In the genomic region with DNA sequence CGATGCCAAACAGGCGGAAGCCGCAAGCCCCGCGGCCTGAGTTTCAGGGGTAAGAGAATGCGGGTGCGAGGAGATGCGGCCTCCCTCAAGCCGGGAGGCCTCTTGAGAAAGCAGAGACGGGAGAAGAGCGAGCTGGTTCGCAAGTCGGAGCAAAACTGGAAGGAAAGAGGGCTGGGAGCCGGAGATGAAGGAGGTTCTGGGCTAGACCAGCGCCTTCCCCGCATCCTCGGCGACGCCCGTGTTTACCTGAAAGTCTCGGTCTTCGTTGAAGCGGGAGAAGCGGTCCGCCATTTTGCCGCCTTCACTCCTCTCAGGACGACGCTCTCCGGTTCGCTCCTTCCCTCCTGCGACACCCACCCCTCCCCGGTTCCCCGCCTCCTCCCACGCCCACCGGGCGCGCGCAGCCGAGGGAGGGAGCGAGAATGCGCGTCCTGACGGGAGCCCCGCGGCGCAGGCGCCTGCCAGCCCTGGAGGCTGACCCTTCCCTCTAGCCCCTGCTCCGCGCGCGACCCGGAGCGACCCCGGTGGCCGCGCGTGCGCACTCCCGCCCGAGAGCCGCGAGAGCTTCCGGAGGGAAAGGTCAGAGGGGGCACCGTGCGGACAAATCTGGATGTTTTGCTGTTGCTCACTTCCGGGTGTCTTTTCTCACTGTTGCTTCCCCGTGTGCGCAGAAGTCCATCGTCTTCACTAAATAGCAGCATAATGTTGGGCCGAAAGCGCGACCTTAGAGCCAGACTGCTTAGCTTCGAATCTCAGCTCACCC, we compare ENCODE assay signal across 8 cellular contexts. TPM values are rescaled to one million over a fixed set of nuclear protein-coding genes. Genes with fewer than 3 reads are reported as not detected.
A peak's percentile ranks its signal among the peaks of the same experiment; 100 is the strongest.
DNase-seq lines count a peak whose midpoint lies in the region; ATAC-seq, FAIRE-seq and TF ChIP-seq lines count a peak whose summit lies in the region.

Gene GPATCH8 (minus strand): TSS at position 327 of the 763 bp plus-strand sequence. CDS start 36 bp downstream, at position 291.

- peak; percentile 83 for ATAC-seq in HG02840 (IDR thresholded peaks at IDR 0.05; ENCODE audit: low FRiP score, unreplicated experiment)

- in situ Hi-C loops in transverse colon (cut with MboI; ENCODE audit: low pct_ligation_motif_present in 1 of 4, low pct_unique_long_range_greater_than_20kb in 1 of 4, low sequenced_read_pairs in 3 of 4) = loop anchor here in 1 of 4 donors (25.0 kb wide), 1 partner anchor 116 kb away; the partner anchor contains the start of gene ITGA2B

- H3K9me3 ChIP-seq in adipocyte (ENCODE audit: control insufficient read depth, low read length) = no peaks in the 10 kb centered on the region
- no peaks in the 10 kb centered on the region for H3K9me3 ChIP-seq in transverse colon

- intact Hi-C loops in cardiac septum (cut with DNase I) = loop anchor here (5.0 to 10.0 kb wide), 2 partner anchors 36 to 288 kb away; partner anchors contain the start of gene UBTF
- intact Hi-C loops in transverse colon (cut with DNase I; ENCODE audit: low total_unique reads) = no loop called here

- peak; percentile 95 for FAIRE-seq in GM12891 (lab: Jason Lieb, UNC)

- peak; percentile 96 for DNase-seq in GM12891 (ENCODE audit: insufficient read length, low spot score)
- peak; percentile 84 for DNase-seq in NCI-H1436 treated with DMSO at 0.1 percent for 48 hours (lab: John Stamatoyannopoulos, UW)
- peak; percentile 86 for DNase-seq in T follicular helper cell (ENCODE audit: low read depth)
- DNase-seq in adipocyte (ENCODE audit: low read depth) = peak; percentile 97
- DNase-seq in cardiac septum (ENCODE audit: low spot score) = peak; percentile 94
- peak; percentile 93 for DNase-seq in pons (ENCODE audit: low spot score)
- DNase-seq in transverse colon = peak; percentile 96

- peak within 1 kb of the TSS; percentile 92 to 96 (median 94) for H3K27ac ChIP-seq in transverse colon

- WGBS in transverse colon (ENCODE audit: low coverage in 1 of 2), 2 donors = 1% methylated on average over 24 to 54 of the region's 73 CpGs

- TF ChIP-seq EP300 in transverse colon (IDR thresholded peaks at IDR 0.05; ENCODE audit: low read depth) = no peak

- H3K36me3 ChIP-seq in adipocyte (ENCODE audit: control insufficient read depth, insufficient read depth, low read length, severe bottlenecking) (no peaks in the 10 kb centered on the region), transverse colon (no peaks in the 10 kb centered on the region)

- TF ChIP-seq POLR2A in GM12891 (IDR thresholded peaks at IDR 0.05; ENCODE audit: low read depth, low read length) (peak; percentile 62), transverse colon (IDR thresholded peaks at IDR 0.05) (peak; percentile 79)

- H3K27me3 ChIP-seq in adipocyte (replicated peaks; ENCODE audit: control insufficient read depth, insufficient read depth, low read length) (no peaks in the 10 kb centered on the region), transverse colon (peaks cover 1% of the 10 kb centered on the region)

- TF ChIP-seq CTCF in transverse colon (IDR thresholded peaks at IDR 0.05) = no peak

- H3K4me3 ChIP-seq in adipocyte (ENCODE audit: low read length) = peak within 1 kb of the TSS; percentile 100
- peak within 1 kb of the TSS; percentile 46 to 91 (median 82) for H3K4me3 ChIP-seq in transverse colon

- H3K4me1 ChIP-seq in adipocyte (ENCODE audit: control insufficient read depth, insufficient read depth, low read length) (peaks cover 33% of the 10 kb centered on the region), transverse colon (peaks cover 4 to 47% (median 31%) of the 10 kb centered on the region in 4 donors)

- H3K9ac ChIP-seq in adipocyte (ENCODE audit: low read length) = peak within 1 kb of the TSS; percentile 99

TF ChIP-seq in GM12891, 5 proteins besides CTCF, POLR2A, EP300 and RAD21:
- TF ChIP-seq TAF1 (IDR thresholded peaks at IDR 0.05; ENCODE audit: low read depth, low read length) = peak; percentile 71
- TF ChIP-seq POLR2AphosphoS5 (IDR thresholded peaks at IDR 0.05; ENCODE audit: low read depth, low read length) = peak; percentile 71
- no peak for TF ChIP-seq SPI1 (IDR thresholded peaks at IDR 0.05; ENCODE audit: low read depth, low read length)
- TF ChIP-seq POU2F2 (IDR thresholded peaks at IDR 0.05; ENCODE audit: low read depth, low read length) = no peak
- TF ChIP-seq PAX5 (IDR thresholded peaks at IDR 0.05; ENCODE audit: insufficient read depth, low read length, severe bottlenecking) = no peak
TF ChIP-seq in GM12891: peak in this region for 2.

RNA-seq across cellular contexts. Expression of gene GPATCH8, which starts in this region (rescaled TPM):
- 15.9 TPM for polyA plus RNA-seq in GM12891 (2012; ENCODE audit: low read depth, missing spikeins)
- total RNA-seq in cardiac septum (23.8 TPM), transverse colon (10 to 100 TPM; 14.5 to 53.1 (median 31.2) TPM)

Comparison
In these comparisons a context has a peak if more than half of its experiments do, and no peak if none do; other contexts are left out.
1. Peak in every context shown above with its lines: DNase-seq, ATAC-seq, H3K4me3 ChIP-seq and H3K27ac ChIP-seq.